In the genomic region with DNA sequence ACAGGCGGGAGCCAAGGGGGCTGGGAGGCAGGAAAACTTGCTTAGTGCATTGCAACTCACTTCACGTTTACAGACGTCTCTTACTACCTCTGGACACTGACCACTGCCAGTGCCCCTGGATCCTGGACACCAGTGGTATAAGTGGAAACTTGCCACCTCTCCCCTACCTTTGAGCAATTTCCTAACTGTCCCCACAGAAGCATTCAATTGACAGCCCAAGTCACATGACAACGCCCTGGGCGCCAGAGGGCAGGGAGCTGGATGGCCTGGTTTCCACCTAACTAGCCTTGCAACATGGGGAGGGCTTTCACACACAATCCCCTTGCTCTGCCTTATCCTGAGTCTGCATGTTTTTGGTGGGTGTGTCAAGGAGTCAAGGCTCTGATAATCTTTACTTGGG, we compare ENCODE assay signal across 28 cellular contexts.
"Had no signal": no experiment of that assay in that cellular context is flagged by ENCODE, and none has a peak within 500 bp of the region (broad histone marks: within the 10 kb centered on the region; RNA-seq: fewer than 3 reads in every experiment).

No MANE protein-coding gene starts in this region.

- H3K27ac Mint-ChIP-seq: dendritic cell treated with granulocyte-macrophage colony-stimulating factor and Interleukin-4, amounts not matched to agents 40 ng/mL and 50 ng/mL, for 4 days; effector memory CD8-positive, alpha-beta T cell; endodermal cell had no signal

- H3K4me3 ChIP-seq: colonic mucosa, coronary artery, dorsolateral prefrontal cortex, esophagus muscularis mucosa, esophagus squamous epithelium, gastrocnemius medialis, gastroesophageal sphincter, heart right ventricle had no signal

- H3K36me3 ChIP-seq: colonic mucosa, esophagus muscularis mucosa, esophagus squamous epithelium, gastrocnemius medialis, gastroesophageal sphincter, heart right ventricle had no signal

- H3K4me1 ChIP-seq: colonic mucosa, foreskin keratinocyte, gastrocnemius medialis, gastroesophageal sphincter had no signal

- ATAC-seq: effector memory CD8-positive, alpha-beta T cell; esophagus mucosa; foreskin keratinocyte; gastrocnemius medialis; gastroesophageal sphincter; heart right ventricle had no signal

- H3K27me3 ChIP-seq: colonic mucosa, dorsolateral prefrontal cortex, esophagus muscularis mucosa, esophagus squamous epithelium, foreskin keratinocyte, gastrocnemius medialis, gastroesophageal sphincter had no signal

- H3K9me3 ChIP-seq: colonic mucosa had no signal

- H3K4me3 Mint-ChIP-seq: dendritic cell treated with granulocyte-macrophage colony-stimulating factor and Interleukin-4, amounts not matched to agents 40 ng/mL and 50 ng/mL, for 4 days; effector memory CD8-positive, alpha-beta T cell; endodermal cell had no signal

- DNase-seq: colonic mucosa; cortex of kidney; dermis blood vessel endothelial cell; dorsolateral prefrontal cortex; effector CD4-positive, alpha-beta T cell; effector CD8-positive, alpha-beta T cell; effector memory CD4-positive, alpha-beta T cell; effector memory CD8-positive, alpha-beta T cell; endodermal cell; erythroblast; esophagus squamous epithelium; foreskin fibroblast; foreskin keratinocyte; foreskin melanocyte; gastrocnemius medialis; glutamatergic neuron; head of caudate nucleus; heart right ventricle had no signal

- H3K4me1 Mint-ChIP-seq: endodermal cell had no signal

- FAIRE-seq: colon, endometrium, endothelial cell of umbilical vein, frontal cortex had no signal

- H3K27ac ChIP-seq: colonic mucosa, coronary artery, dorsolateral prefrontal cortex, epithelial cell of prostate, esophagus muscularis mucosa, esophagus squamous epithelium, foreskin keratinocyte, gastrocnemius medialis, gastroesophageal sphincter, heart right ventricle had no signal

- H3K9me3 Mint-ChIP-seq: effector memory CD8-positive, alpha-beta T cell had no signal
